In genomic region chr6:36329798-36330291, GRCh38 we compare ENCODE assay signal across 28 cellular contexts. TPM values are rescaled to one million over a fixed set of nuclear protein-coding genes. Genes with fewer than 3 reads are reported as not detected.
DNase-seq lines count a peak whose midpoint lies in the region; ATAC-seq and TF ChIP-seq lines count a peak whose summit lies in the region.
"Had no signal": no experiment of that assay in that cellular context is flagged by ENCODE, and none has a peak within 500 bp of the region (broad histone marks: within the 10 kb centered on the region; RNA-seq: fewer than 3 reads in every experiment).

No MANE protein-coding gene starts in this region.

- no peak for ATAC-seq in left ventricle myocardium superior
- ATAC-seq: pancreas had no signal

- TF ChIP-seq CTCF in A673 (conservative IDR thresholded peaks at IDR 0.05; ENCODE audit: low read depth, low read length), result no peak

- no peaks in the 10 kb centered on the region for H3K9me3 Mint-ChIP-seq in activated naive CD4-positive, alpha-beta T cell treated with anti-CD3 and anti-CD28 coated beads, Interleukin-2, amount 50 U/mL, for 24 hours
- H3K9me3 Mint-ChIP-seq: activated CD4-positive, alpha-beta T cell treated with anti-CD3 and anti-CD28 coated beads, Interleukin-2, amount 10 ng/mL, durations not matched to agents 7 days and 5 days; activated T-cell treated with anti-CD3 and anti-CD28 coated beads, Interleukin-2, amount 50 U/mL, for 24 hours; central memory CD8-positive, alpha-beta T cell; nephron; T-helper 2 cell treated with Interferon-gamma antibody and Interleukin-4, amounts not matched to agents 5 μg/mL and 100 μg/mL, for 36 hours had no signal

- intact Hi-C loops in left ventricle myocardium superior (cut with micrococcal nuclease) (no loop called here), A673 (cut with micrococcal nuclease; ENCODE audit: unreplicated experiment) (no loop called here)

- CTCF ChIA-PET in A673 (lab: Charles Lee), result no interaction called here

- peak overlapping the region; percentile 13 for H3K27ac Mint-ChIP-seq in activated naive CD4-positive, alpha-beta T cell treated with anti-CD3 and anti-CD28 coated beads, Interleukin-2, amount 50 U/mL, for 24 hours
- H3K27ac Mint-ChIP-seq: activated CD4-positive, alpha-beta T cell treated with anti-CD3 and anti-CD28 coated beads, Interleukin-2, amount 10 ng/mL, durations not matched to agents 7 days and 5 days; activated T-cell treated with anti-CD3 and anti-CD28 coated beads, Interleukin-2, amount 50 U/mL, for 24 hours; nephron; T-helper 2 cell treated with Interferon-gamma antibody and Interleukin-4, amounts not matched to agents 5 μg/mL and 100 μg/mL, for 36 hours had no signal

- peaks cover 3% of the 10 kb centered on the region for H3K27me3 ChIP-seq in A673 (replicated peaks; ENCODE audit: insufficient read depth, low read depth, low read length, poor library complexity)
- H3K27me3 ChIP-seq: pancreas, transverse colon had no signal

- H3K4me3 ChIP-seq in A673 (ENCODE audit: low read depth, low read length, poor library complexity, severe bottlenecking), result no peak overlapping the region
- H3K4me3 ChIP-seq: dorsolateral prefrontal cortex, lung, pancreas, PC-9, spleen, transverse colon had no signal

- no peaks in the 10 kb centered on the region for H3K36me3 ChIP-seq in A673 (ENCODE audit: insufficient read depth, low read length, poor library complexity, severe bottlenecking)
- H3K36me3 ChIP-seq: pancreas, spleen, transverse colon had no signal

- POLR2A ChIA-PET in A673 (lab: Charles Lee; ENCODE audit: low non-redundant PET), result no interaction called here

- no peak overlapping the region for H3K4me3 Mint-ChIP-seq in activated naive CD4-positive, alpha-beta T cell treated with anti-CD3 and anti-CD28 coated beads, Interleukin-2, amount 50 U/mL, for 24 hours
- H3K4me3 Mint-ChIP-seq: activated CD4-positive, alpha-beta T cell treated with anti-CD3 and anti-CD28 coated beads, Interleukin-2, amount 10 ng/mL, durations not matched to agents 7 days and 5 days; activated T-cell treated with anti-CD3 and anti-CD28 coated beads, Interleukin-2, amount 50 U/mL, for 24 hours; central memory CD8-positive, alpha-beta T cell; nephron; T-helper 2 cell treated with Interferon-gamma antibody and Interleukin-4, amounts not matched to agents 5 μg/mL and 100 μg/mL, for 36 hours had no signal

- no TSS peak for BruUV-seq in A673 (replicated peaks; lab: Mats Ljungman, UMichigan)

- no peaks in the 10 kb centered on the region for H3K36me3 Mint-ChIP-seq in activated naive CD4-positive, alpha-beta T cell treated with anti-CD3 and anti-CD28 coated beads, Interleukin-2, amount 50 U/mL, for 24 hours

- peaks cover 6% of the 10 kb centered on the region for H3K27me3 Mint-ChIP-seq in activated naive CD4-positive, alpha-beta T cell treated with anti-CD3 and anti-CD28 coated beads, Interleukin-2, amount 50 U/mL, for 24 hours

- H3K27ac ChIP-seq in A673 (ENCODE audit: low read depth, low read length, poor library complexity, severe bottlenecking), result no peak overlapping the region
- H3K27ac ChIP-seq: C4-2B, pancreas, PC-9, spleen, transverse colon, VCaP had no signal

- no peak for DNase-seq in activated naive CD4-positive, alpha-beta T cell (lab: John Stamatoyannopoulos, UW)
- peak; percentile 29 for DNase-seq in NCI-H526 treated with DMSO at 0.1 percent for 48 hours (lab: John Stamatoyannopoulos, UW)
- DNase-seq in iPS-NIHi11 (ENCODE audit: low spot score), result peak; percentile 68
- DNase-seq in left ventricle myocardium superior, result no peak
- DNase-seq in A673 (ENCODE audit: low spot score), result no peak
- no peak for DNase-seq in HuH-7 (ENCODE audit: low spot score)
- DNase-seq: activated CD4-positive, alpha-beta T cell treated with anti-CD3 and anti-CD28 coated beads, Interleukin-2, amount 10 ng/mL, durations not matched to agents 7 days and 5 days; activated T-cell treated with anti-CD3 and anti-CD28 coated beads, Interleukin-2, amount 50 U/mL, for 24 hours; dorsolateral prefrontal cortex; EL; kidney; NCI-H1105 treated with DMSO at 0.1 percent for 48 hours; NCI-H2029; pancreas; PC-9; Right ventricle myocardium superior; spleen; transverse colon had no signal

- H3K4me1 Mint-ChIP-seq in activated naive CD4-positive, alpha-beta T cell treated with anti-CD3 and anti-CD28 coated beads, Interleukin-2, amount 50 U/mL, for 24 hours, result no peaks in the 10 kb centered on the region
- H3K4me1 Mint-ChIP-seq: activated CD4-positive, alpha-beta T cell treated with anti-CD3 and anti-CD28 coated beads, Interleukin-2, amount 10 ng/mL, durations not matched to agents 7 days and 5 days; central memory CD8-positive, alpha-beta T cell had no signal

- no peaks in the 10 kb centered on the region for H3K9me3 ChIP-seq in A673 (ENCODE audit: low read depth, low read length, poor library complexity, severe bottlenecking)
- H3K9me3 ChIP-seq: pancreas, spleen, transverse colon had no signal

- H3K4me1 ChIP-seq in A673 (ENCODE audit: insufficient read depth, low read length, poor library complexity, severe bottlenecking), result no peaks in the 10 kb centered on the region

RNA-seq across cellular contexts. Expression of gene BNIP5, which starts 6.8 kb away (rescaled TPM):
- total RNA-seq in left ventricle myocardium superior (not detected), A673 (2021) (not detected in 2 replicates)
- total RNA-seq: activated CD4-positive, alpha-beta T cell treated with anti-CD3 and anti-CD28 coated beads, Interleukin-2, amount 10 ng/mL, durations not matched to agents 7 days and 5 days; endothelial cell of umbilical vein; M059J; NCI-H460; PC-9; Right ventricle myocardium superior; spleen had no signal

RNA-seq across cellular contexts. Expression of gene ETV7, which starts 57.6 kb away (rescaled TPM):
- total RNA-seq in left ventricle myocardium superior, result 0.15 TPM
- total RNA-seq in A673 (2021), result 0.33 and 0.58 TPM in 2 replicates
- total RNA-seq: Right ventricle myocardium superior had no signal

RNA-seq across cellular contexts. Expression of gene PNPLA1, which starts 60.0 kb away (rescaled TPM):
- total RNA-seq in left ventricle myocardium superior, result not detected
- 0.20 and 0.26 TPM in 2 replicates for total RNA-seq in A673 (2021)
- total RNA-seq: activated CD4-positive, alpha-beta T cell treated with anti-CD3 and anti-CD28 coated beads, Interleukin-2, amount 10 ng/mL, durations not matched to agents 7 days and 5 days; endothelial cell of umbilical vein; NCI-H460; Right ventricle myocardium superior had no signal

Comparison
In these comparisons a context has a peak if more than half of its experiments do, and no peak if none do; other contexts are left out.
1. DNase-seq: peak in NCI-H526 treated with DMSO at 0.1 percent for 48 hours (single experiment) and iPS-NIHi11 (single experiment); none in activated naive CD4-positive, alpha-beta T cell (0 of 4), left ventricle myocardium superior (single experiment), A673 (single experiment) and HuH-7 (single experiment).